ENCODE assay signal across 1 cellular context in genomic region chrX:46488712-46489111, GRCh38.
TF ChIP-seq lines count a peak whose summit lies in the region.

No MANE protein-coding gene starts in this region.

TF ChIP-seq in WTC11, 78 proteins besides CTCF, POLR2A, EP300 and RAD21 (continued from another document):
- no peak for TF ChIP-seq MLX (CRISPR knock-in tag; IDR thresholded peaks at IDR 0.05)
- no peak for TF ChIP-seq SP1 (CRISPR knock-in tag; conservative IDR thresholded peaks at IDR 0.05)
- no peak for TF ChIP-seq ARID4B (CRISPR knock-in tag; IDR thresholded peaks at IDR 0.05; ENCODE audit: borderline replicate concordance)
